Comparison of ENCODE assay signal across 13 cellular contexts in genomic region chr17:8062435-8062806, GRCh38. TPM values are rescaled to one million over a fixed set of nuclear protein-coding genes. Genes with fewer than 3 reads are reported as not detected.
DNase-seq lines count a peak whose midpoint lies in the region; TF ChIP-seq lines count a peak whose summit lies in the region.
"Had no signal": no experiment of that assay in that cellular context is flagged by ENCODE, and none has a peak within 500 bp of the region (broad histone marks: within the 10 kb centered on the region; RNA-seq: fewer than 3 reads in every experiment).

No MANE protein-coding gene starts in this region.

- no peak for TF ChIP-seq CTCF in brain microvascular endothelial cell (IDR thresholded peaks at IDR 0.05; ENCODE audit: low read depth, low read length, missing control alignments)
- TF ChIP-seq CTCF in smooth muscle cell (IDR thresholded peaks at IDR 0.05; ENCODE audit: borderline replicate concordance, insufficient read depth, poor library complexity, severe bottlenecking): no peak
- TF ChIP-seq CTCF in GM13977 (IDR thresholded peaks at IDR 0.05; ENCODE audit: extremely low read depth, insufficient read depth, missing control alignments): no peak

- H4K20me1 ChIP-seq in smooth muscle cell (ENCODE audit: low read depth): no peaks in the 10 kb centered on the region

- peak; percentile 39 for DNase-seq in brain microvascular endothelial cell
- no peak for DNase-seq in smooth muscle cell (lab: John Stamatoyannopoulos, UW; ENCODE audit: unreplicated experiment)
- no peak for DNase-seq in COLO829 (ENCODE audit: low spot score)
- no peak for DNase-seq in activated CD4-positive, alpha-beta T cell treated with anti-CD3 and anti-CD28 coated beads for 48 hours
- no peak for DNase-seq in GM13977 (ENCODE audit: low spot score)
- DNase-seq in activated CD8-positive, alpha-beta memory T cell treated with anti-CD3 and anti-CD28 coated beads for 24 hours: no peak
- DNase-seq: activated CD8-positive, alpha-beta memory T cell treated with anti-CD3 and anti-CD28 coated beads, Interleukin-2, amount 50 U/mL, for 48 hours; hypothalamus; NCI-H1417 treated with DMSO at 0.1 percent for 48 hours; thyroid gland had no signal

- H3F3A ChIP-seq in smooth muscle cell (ENCODE audit: low read depth): peaks cover under 1% of the 10 kb centered on the region

- in situ Hi-C loops in brain microvascular endothelial cell (cut with HindIII; ENCODE audit: low pct_ligation_motif_present, low sequenced_read_pairs) (no loop called here), GM13977 (cut with MboI; ENCODE audit: low pct_unique_long_range_greater_than_20kb, low sequenced_read_pairs, unreplicated experiment) (no loop called here)

- H3K36me3 ChIP-seq in HUES64 (ENCODE audit: insufficient read depth, low read length) (no peaks in the 10 kb centered on the region), brain microvascular endothelial cell (replicated peaks) (no peaks in the 10 kb centered on the region), smooth muscle cell (ENCODE audit: low read depth) (no peaks in the 10 kb centered on the region)
- H3K36me3 ChIP-seq: thyroid gland had no signal

- peak overlapping the region; percentile 50 for H2AFZ ChIP-seq in smooth muscle cell (ENCODE audit: low read depth)

- H3K4me2 ChIP-seq in smooth muscle cell: peak overlapping the region; percentile 81

- H3K9me3 ChIP-seq in HUES64 (ENCODE audit: insufficient read depth, low read depth, low read length) (no peaks in the 10 kb centered on the region), iPS-18c (ENCODE audit: control insufficient read depth, insufficient read depth, low read length) (no peaks in the 10 kb centered on the region), smooth muscle cell (replicated peaks; ENCODE audit: low read depth) (no peaks in the 10 kb centered on the region)
- H3K9me3 ChIP-seq: thyroid gland had no signal

- H3K27ac ChIP-seq in HUES64 (ENCODE audit: low read depth, low read length): no peak overlapping the region
- H3K27ac ChIP-seq in brain microvascular endothelial cell: no peak overlapping the region
- no peak overlapping the region for H3K27ac ChIP-seq in smooth muscle cell (ENCODE audit: low read depth)
- H3K27ac ChIP-seq: RWPE1, thyroid gland had no signal

- H3K4me1 ChIP-seq in HUES64 (ENCODE audit: insufficient read depth, low read length): peaks cover 35% of the 10 kb centered on the region
- H3K4me1 ChIP-seq in smooth muscle cell (ENCODE audit: low read depth): peaks cover 6% of the 10 kb centered on the region
- H3K4me1 ChIP-seq: thyroid gland had no signal

- H3K4me3 ChIP-seq in HUES64 (ENCODE audit: low read length) (peak overlapping the region; percentile 58), brain microvascular endothelial cell (ENCODE audit: low read depth, low read length) (no peak overlapping the region), iPS-18c (ENCODE audit: insufficient read depth, low read depth, low read length) (peak overlapping the region; percentile 34), smooth muscle cell (peak overlapping the region; percentile 40)
- H3K4me3 ChIP-seq: thyroid gland had no signal

- WGBS in HUES64: 10% methylated on average over 8 of the region's 8 CpGs
- WGBS in smooth muscle cell (ENCODE audit: low lambda C conversion rate): 5% methylated on average over 8 of the region's 8 CpGs

- H3K9ac ChIP-seq in HUES64 (ENCODE audit: low read depth, low read length) (no peak overlapping the region), smooth muscle cell (ENCODE audit: low read depth) (no peak overlapping the region)

- no peaks in the 10 kb centered on the region for H3K79me2 ChIP-seq in smooth muscle cell (ENCODE audit: low read depth)

- peaks cover 77% of the 10 kb centered on the region for H3K27me3 ChIP-seq in HUES64 (ENCODE audit: insufficient read depth, low read length)
- H3K27me3 ChIP-seq in brain microvascular endothelial cell (replicated peaks): peaks cover 55% of the 10 kb centered on the region
- H3K27me3 ChIP-seq in smooth muscle cell (ENCODE audit: low read depth): peaks cover 81% of the 10 kb centered on the region

RNA-seq across cellular contexts. Expression of gene ALOX15B, which starts 23.6 kb away (rescaled TPM):
- polyA plus RNA-seq in HUES64 (2013, experiment 1 of 2): not detected
- polyA plus RNA-seq in HUES64 (2013, experiment 2 of 2): not detected
- total RNA-seq in smooth muscle cell: 0.18 and 0.27 TPM in 2 replicates
- polyA plus RNA-seq in smooth muscle cell: 0.69 and 1.1 TPM in 2 replicates

RNA-seq across cellular contexts. Expression of gene ALOX12B, which starts 25.1 kb away (rescaled TPM):
- polyA plus RNA-seq in HUES64 (2013, experiment 1 of 2): not detected
- not detected for polyA plus RNA-seq in HUES64 (2013, experiment 2 of 2)
- 4.7 and 4.9 TPM in 2 replicates for total RNA-seq in smooth muscle cell
- 3.0 and 3.7 TPM in 2 replicates for polyA plus RNA-seq in smooth muscle cell
- total RNA-seq: thyroid gland had no signal

RNA-seq across cellular contexts. Expression of gene ALOXE3, which starts 55.9 kb away (rescaled TPM):
- not detected for polyA plus RNA-seq in HUES64 (2013, experiment 1 of 2)
- polyA plus RNA-seq in HUES64 (2013, experiment 2 of 2): not detected
- 1.1 and 1.7 TPM in 2 replicates for total RNA-seq in smooth muscle cell
- 0.25 and 2.3 TPM in 2 replicates for polyA plus RNA-seq in smooth muscle cell
- total RNA-seq: thyroid gland had no signal
